In genomic region chr4:158171456-158171790, GRCh38 we compare ENCODE assay signal across 1 cellular context.
TF ChIP-seq lines count a peak whose summit lies in the region.

No MANE protein-coding gene starts in this region.

TF ChIP-seq in H1, 55 proteins besides CTCF, POLR2A, EP300 and RAD21:
- no peak for TF ChIP-seq EZH2 (IDR thresholded peaks at IDR 0.05; ENCODE audit: low read depth, low read length, severe bottlenecking)
- no peak for TF ChIP-seq TAF7 (optimal IDR thresholded peaks at IDR 0.05; ENCODE audit: borderline replicate concordance, low read depth, low read length)
- TF ChIP-seq NANOG (IDR thresholded peaks at IDR 0.05; ENCODE audit: insufficient read depth, low read depth, low read length, poor library complexity, severe bottlenecking): no peak
- no peak for TF ChIP-seq TCF12 (IDR thresholded peaks at IDR 0.05; ENCODE audit: low read depth, low read length)
- TF ChIP-seq SIX5 (IDR thresholded peaks at IDR 0.05; ENCODE audit: low read depth, low read length): no peak
- no peak for TF ChIP-seq SRF (IDR thresholded peaks at IDR 0.05; ENCODE audit: low read depth, low read length)
- no peak for TF ChIP-seq HDAC6 (IDR thresholded peaks at IDR 0.05; ENCODE audit: low read depth, low read length)
- TF ChIP-seq KDM4A (IDR thresholded peaks at IDR 0.05; ENCODE audit: low read depth, low read length, severe bottlenecking): no peak
- TF ChIP-seq RXRA (IDR thresholded peaks at IDR 0.05; ENCODE audit: insufficient read depth, low read depth, low read length): no peak
- no peak for TF ChIP-seq CREB1 (IDR thresholded peaks at IDR 0.05)
- TF ChIP-seq SUZ12 (IDR thresholded peaks at IDR 0.05; ENCODE audit: low read length): no peak
- no peak for TF ChIP-seq MAX (IDR thresholded peaks at IDR 0.05)
- TF ChIP-seq CBX8 (IDR thresholded peaks at IDR 0.05; ENCODE audit: borderline replicate concordance, low read depth, low read length): no peak
- no peak for TF ChIP-seq SIRT6 (IDR thresholded peaks at IDR 0.05; ENCODE audit: low read length)
TF ChIP-seq in H1: peak in this region for 0.
